17 cellular contexts compared by ENCODE assay signal in the genomic region with DNA sequence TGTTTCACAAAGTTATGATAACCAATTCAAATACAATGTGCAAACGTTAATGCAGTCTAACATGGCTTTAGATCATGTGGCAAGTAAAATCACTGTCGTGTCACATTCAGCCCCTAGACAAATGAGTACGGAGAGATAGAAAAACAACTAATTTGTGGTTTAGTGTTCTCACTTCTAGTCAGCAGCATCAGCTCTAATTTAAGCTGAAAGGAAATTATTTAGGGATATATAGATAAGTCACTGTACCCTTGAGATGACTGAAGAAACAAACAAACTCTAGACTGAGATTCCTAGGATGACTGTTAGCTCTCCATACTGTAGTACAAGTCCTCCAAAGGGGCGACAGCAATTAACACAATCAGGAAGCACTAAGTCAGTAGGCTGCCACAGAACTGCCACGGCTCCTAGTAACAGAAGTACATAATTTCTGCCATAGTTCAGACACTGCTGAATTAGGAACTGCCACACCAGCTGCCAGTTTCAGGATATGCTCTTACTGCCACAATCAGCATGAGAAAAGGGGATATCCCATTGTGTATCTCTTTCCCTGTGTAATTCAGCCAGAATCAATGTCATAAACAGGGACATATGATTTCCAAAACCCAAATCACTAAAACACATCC.
DNase-seq lines count a peak whose midpoint lies in the region; ATAC-seq lines count a peak whose summit lies in the region.
"Had no signal": no experiment of that assay in that cellular context is flagged by ENCODE, and none has a peak within 500 bp of the region (broad histone marks: within the 10 kb centered on the region; RNA-seq: fewer than 3 reads in every experiment).

No MANE protein-coding gene starts in this region.

- no peaks in the 10 kb centered on the region for H3K36me3 Mint-ChIP-seq in activated naive CD4-positive, alpha-beta T cell treated with anti-CD3 and anti-CD28 coated beads, Interleukin-2, amount 10 ng/mL, durations not matched to agents 7 days and 5 days

- H3K27me3 Mint-ChIP-seq in activated naive CD4-positive, alpha-beta T cell treated with anti-CD3 and anti-CD28 coated beads, Interleukin-2, amount 10 ng/mL, durations not matched to agents 7 days and 5 days, result no peaks in the 10 kb centered on the region

- no peak overlapping the region for H3K27ac Mint-ChIP-seq in activated naive CD4-positive, alpha-beta T cell treated with anti-CD3 and anti-CD28 coated beads, Interleukin-2, amount 10 ng/mL, durations not matched to agents 7 days and 5 days
- H3K27ac Mint-ChIP-seq: T-helper 1 cell treated with Interleukin-12 subunit alpha and Interleukin-12 subunit beta and Interleukin-4 antibody, amounts not matched to agents 30 μg/mL and 1 μg/mL, for 36 hours had no signal

- no peak overlapping the region for H3K4me3 Mint-ChIP-seq in activated naive CD4-positive, alpha-beta T cell treated with anti-CD3 and anti-CD28 coated beads, Interleukin-2, amount 10 ng/mL, durations not matched to agents 7 days and 5 days
- H3K4me3 Mint-ChIP-seq: T-helper 1 cell treated with Interleukin-12 subunit alpha and Interleukin-12 subunit beta and Interleukin-4 antibody, amounts not matched to agents 30 μg/mL and 1 μg/mL, for 36 hours had no signal

- no peaks in the 10 kb centered on the region for H3K4me1 Mint-ChIP-seq in activated naive CD4-positive, alpha-beta T cell treated with anti-CD3 and anti-CD28 coated beads, Interleukin-2, amount 10 ng/mL, durations not matched to agents 7 days and 5 days

- peak; percentile 71 for ATAC-seq in GM18870 (IDR thresholded peaks at IDR 0.05; ENCODE audit: unreplicated experiment)
- ATAC-seq in HG02642 (IDR thresholded peaks at IDR 0.05; ENCODE audit: poor library complexity, unreplicated experiment), result peak; percentile 46
- ATAC-seq in HG03460 (IDR thresholded peaks at IDR 0.05; ENCODE audit: unreplicated experiment), result peak; percentile 34
- no peak for ATAC-seq in GM21528 (IDR thresholded peaks at IDR 0.05; ENCODE audit: low FRiP score, unreplicated experiment)
- ATAC-seq: left lobe of liver, sciatic nerve had no signal

- DNase-seq in kidney tubule cell (ENCODE audit: low spot score) (peak; percentile 7), COR-L47 (lab: John Stamatoyannopoulos, UW) (no peak), NCI-H2227 (lab: John Stamatoyannopoulos, UW; ENCODE audit: unreplicated experiment) (no peak)
- no peak for DNase-seq in activated naive CD4-positive, alpha-beta T cell treated with anti-CD3 and anti-CD28 coated beads, Interleukin-2, amount 10 ng/mL, durations not matched to agents 7 days and 5 days
- DNase-seq: activated CD4-positive, CD25-positive, alpha-beta regulatory T cell; activated CD8-positive, alpha-beta memory T cell treated with anti-CD3 and anti-CD28 coated beads for 24 hours; caudate nucleus; effector CD8-positive, alpha-beta T cell; Kasumi-1; occipital lobe had no signal

- peaks cover 1% of the 10 kb centered on the region for H3K9me3 Mint-ChIP-seq in activated naive CD4-positive, alpha-beta T cell treated with anti-CD3 and anti-CD28 coated beads, Interleukin-2, amount 10 ng/mL, durations not matched to agents 7 days and 5 days

- CTCF ChIA-PET in activated naive CD4-positive, alpha-beta T cell treated with anti-CD3 and anti-CD28 coated beads, Interleukin-2, amount 10 ng/mL, durations not matched to agents 7 days and 5 days (lab: Charles Lee), result interaction anchor here (0.7 kb wide), 1 partner anchor 66 kb away, joined by 3 read pairs; no protein-coding TSS in a partner anchor
